Comparison of ENCODE assay signal across 1 cellular context in the genomic region with DNA sequence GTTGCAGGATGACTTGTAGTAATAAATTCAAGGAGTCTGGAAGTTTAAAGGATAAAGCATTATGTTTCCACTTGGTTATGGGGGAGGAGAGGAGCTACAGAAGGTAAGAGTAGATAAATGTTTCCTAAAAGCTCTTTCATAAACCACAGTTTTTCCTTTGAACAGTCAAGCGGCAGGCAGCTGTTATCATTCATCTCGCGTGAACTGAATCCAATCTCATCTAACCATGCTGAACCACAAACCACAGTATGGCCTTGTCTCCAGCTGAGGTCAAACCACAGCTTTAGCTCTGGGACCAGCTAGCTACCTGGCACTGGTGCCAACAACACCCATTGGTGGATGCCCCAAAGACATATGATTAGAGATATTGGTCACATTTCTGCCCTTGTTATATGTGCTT.
TF ChIP-seq lines count a peak whose summit lies in the region.

No MANE protein-coding gene starts in this region.

TF ChIP-seq in K562, 482 proteins besides CTCF, POLR2A, EP300 and RAD21 (continued from another document and continues in another):
- TF ChIP-seq MTA3 (IDR thresholded peaks at IDR 0.05; ENCODE audit: borderline replicate concordance), result no peak
- no peak for TF ChIP-seq ZFP1 (CRISPR knock-in tag; IDR thresholded peaks at IDR 0.05)
- TF ChIP-seq ID3 (CRISPR knock-in tag; IDR thresholded peaks at IDR 0.05), result no peak
- peak; percentile 85 for TF ChIP-seq ID3 (tag; IDR thresholded peaks at IDR 0.05)
- TF ChIP-seq, protein P1, sequence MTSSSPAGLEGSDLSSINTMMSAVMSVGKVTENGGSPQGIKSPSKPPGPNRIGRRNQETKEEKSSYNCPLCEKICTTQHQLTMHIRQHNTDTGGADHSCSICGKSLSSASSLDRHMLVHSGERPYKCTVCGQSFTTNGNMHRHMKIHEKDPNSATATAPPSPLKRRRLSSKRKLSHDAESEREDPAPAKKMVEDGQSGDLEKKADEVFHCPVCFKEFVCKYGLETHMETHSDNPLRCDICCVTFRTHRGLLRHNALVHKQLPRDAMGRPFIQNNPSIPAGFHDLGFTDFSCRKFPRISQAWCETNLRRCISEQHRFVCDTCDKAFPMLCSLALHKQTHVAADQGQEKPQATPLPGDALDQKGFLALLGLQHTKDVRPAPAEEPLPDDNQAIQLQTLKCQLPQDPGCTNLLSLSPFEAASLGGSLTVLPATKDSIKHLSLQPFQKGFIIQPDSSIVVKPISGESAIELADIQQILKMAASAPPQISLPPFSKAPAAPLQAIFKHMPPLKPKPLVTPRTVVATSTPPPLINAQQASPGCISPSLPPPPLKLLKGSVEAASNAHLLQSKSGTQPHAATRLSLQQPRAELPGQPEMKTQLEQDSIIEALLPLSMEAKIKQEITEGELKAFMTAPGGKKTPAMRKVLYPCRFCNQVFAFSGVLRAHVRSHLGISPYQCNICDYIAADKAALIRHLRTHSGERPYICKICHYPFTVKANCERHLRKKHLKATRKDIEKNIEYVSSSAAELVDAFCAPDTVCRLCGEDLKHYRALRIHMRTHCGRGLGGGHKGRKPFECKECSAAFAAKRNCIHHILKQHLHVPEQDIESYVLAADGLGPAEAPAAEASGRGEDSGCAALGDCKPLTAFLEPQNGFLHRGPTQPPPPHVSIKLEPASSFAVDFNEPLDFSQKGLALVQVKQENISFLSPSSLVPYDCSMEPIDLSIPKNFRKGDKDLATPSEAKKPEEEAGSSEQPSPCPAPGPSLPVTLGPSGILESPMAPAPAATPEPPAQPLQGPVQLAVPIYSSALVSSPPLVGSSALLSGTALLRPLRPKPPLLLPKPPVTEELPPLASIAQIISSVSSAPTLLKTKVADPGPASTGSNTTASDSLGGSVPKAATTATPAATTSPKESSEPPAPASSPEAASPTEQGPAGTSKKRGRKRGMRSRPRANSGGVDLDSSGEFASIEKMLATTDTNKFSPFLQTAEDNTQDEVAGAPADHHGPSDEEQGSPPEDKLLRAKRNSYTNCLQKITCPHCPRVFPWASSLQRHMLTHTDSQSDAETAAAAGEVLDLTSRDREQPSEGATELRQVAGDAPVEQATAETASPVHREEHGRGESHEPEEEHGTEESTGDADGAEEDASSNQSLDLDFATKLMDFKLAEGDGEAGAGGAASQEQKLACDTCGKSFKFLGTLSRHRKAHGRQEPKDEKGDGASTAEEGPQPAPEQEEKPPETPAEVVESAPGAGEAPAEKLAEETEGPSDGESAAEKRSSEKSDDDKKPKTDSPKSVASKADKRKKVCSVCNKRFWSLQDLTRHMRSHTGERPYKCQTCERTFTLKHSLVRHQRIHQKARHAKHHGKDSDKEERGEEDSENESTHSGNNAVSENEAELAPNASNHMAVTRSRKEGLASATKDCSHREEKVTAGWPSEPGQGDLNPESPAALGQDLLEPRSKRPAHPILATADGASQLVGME (CRISPR knock-in tag; IDR thresholded peaks at IDR 0.05), result no peak
- no peak for TF ChIP-seq SIX5 (IDR thresholded peaks at IDR 0.05; ENCODE audit: borderline replicate concordance in 1 of 2, insufficient read depth in 1 of 2, low read depth in 1 of 2, low read length in 2 of 2)
- TF ChIP-seq SPI1 (IDR thresholded peaks at IDR 0.05; ENCODE audit: borderline replicate concordance, low read depth, low read length), result no peak
- TF ChIP-seq TGIF2 (CRISPR knock-in tag; IDR thresholded peaks at IDR 0.05), result no peak
- TF ChIP-seq, protein P2, sequence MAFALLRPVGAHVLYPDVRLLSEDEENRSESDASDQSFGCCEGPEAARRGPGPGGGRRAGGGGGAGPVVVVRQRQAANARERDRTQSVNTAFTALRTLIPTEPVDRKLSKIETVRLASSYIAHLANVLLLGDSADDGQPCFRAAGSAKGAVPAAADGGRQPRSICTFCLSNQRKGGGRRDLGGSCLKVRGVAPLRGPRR (CRISPR knock-in tag; IDR thresholded peaks at IDR 0.05), result no peak
- TF ChIP-seq HDAC2 (IDR thresholded peaks at IDR 0.05), result peak; percentile 96
- TF ChIP-seq ZBTB43 (CRISPR knock-in tag; IDR thresholded peaks at IDR 0.05), result no peak
- TF ChIP-seq, protein P3, sequence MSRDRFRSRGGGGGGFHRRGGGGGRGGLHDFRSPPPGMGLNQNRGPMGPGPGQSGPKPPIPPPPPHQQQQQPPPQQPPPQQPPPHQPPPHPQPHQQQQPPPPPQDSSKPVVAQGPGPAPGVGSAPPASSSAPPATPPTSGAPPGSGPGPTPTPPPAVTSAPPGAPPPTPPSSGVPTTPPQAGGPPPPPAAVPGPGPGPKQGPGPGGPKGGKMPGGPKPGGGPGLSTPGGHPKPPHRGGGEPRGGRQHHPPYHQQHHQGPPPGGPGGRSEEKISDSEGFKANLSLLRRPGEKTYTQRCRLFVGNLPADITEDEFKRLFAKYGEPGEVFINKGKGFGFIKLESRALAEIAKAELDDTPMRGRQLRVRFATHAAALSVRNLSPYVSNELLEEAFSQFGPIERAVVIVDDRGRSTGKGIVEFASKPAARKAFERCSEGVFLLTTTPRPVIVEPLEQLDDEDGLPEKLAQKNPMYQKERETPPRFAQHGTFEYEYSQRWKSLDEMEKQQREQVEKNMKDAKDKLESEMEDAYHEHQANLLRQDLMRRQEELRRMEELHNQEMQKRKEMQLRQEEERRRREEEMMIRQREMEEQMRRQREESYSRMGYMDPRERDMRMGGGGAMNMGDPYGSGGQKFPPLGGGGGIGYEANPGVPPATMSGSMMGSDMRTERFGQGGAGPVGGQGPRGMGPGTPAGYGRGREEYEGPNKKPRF (IDR thresholded peaks at IDR 0.05; ENCODE audit: low read depth, low read length), result no peak
- TF ChIP-seq C11orf30 (IDR thresholded peaks at IDR 0.05; ENCODE audit: low read depth), result no peak
- no peak for TF ChIP-seq ZNF3 (CRISPR knock-in tag; IDR thresholded peaks at IDR 0.05)
- TF ChIP-seq, protein P4, sequence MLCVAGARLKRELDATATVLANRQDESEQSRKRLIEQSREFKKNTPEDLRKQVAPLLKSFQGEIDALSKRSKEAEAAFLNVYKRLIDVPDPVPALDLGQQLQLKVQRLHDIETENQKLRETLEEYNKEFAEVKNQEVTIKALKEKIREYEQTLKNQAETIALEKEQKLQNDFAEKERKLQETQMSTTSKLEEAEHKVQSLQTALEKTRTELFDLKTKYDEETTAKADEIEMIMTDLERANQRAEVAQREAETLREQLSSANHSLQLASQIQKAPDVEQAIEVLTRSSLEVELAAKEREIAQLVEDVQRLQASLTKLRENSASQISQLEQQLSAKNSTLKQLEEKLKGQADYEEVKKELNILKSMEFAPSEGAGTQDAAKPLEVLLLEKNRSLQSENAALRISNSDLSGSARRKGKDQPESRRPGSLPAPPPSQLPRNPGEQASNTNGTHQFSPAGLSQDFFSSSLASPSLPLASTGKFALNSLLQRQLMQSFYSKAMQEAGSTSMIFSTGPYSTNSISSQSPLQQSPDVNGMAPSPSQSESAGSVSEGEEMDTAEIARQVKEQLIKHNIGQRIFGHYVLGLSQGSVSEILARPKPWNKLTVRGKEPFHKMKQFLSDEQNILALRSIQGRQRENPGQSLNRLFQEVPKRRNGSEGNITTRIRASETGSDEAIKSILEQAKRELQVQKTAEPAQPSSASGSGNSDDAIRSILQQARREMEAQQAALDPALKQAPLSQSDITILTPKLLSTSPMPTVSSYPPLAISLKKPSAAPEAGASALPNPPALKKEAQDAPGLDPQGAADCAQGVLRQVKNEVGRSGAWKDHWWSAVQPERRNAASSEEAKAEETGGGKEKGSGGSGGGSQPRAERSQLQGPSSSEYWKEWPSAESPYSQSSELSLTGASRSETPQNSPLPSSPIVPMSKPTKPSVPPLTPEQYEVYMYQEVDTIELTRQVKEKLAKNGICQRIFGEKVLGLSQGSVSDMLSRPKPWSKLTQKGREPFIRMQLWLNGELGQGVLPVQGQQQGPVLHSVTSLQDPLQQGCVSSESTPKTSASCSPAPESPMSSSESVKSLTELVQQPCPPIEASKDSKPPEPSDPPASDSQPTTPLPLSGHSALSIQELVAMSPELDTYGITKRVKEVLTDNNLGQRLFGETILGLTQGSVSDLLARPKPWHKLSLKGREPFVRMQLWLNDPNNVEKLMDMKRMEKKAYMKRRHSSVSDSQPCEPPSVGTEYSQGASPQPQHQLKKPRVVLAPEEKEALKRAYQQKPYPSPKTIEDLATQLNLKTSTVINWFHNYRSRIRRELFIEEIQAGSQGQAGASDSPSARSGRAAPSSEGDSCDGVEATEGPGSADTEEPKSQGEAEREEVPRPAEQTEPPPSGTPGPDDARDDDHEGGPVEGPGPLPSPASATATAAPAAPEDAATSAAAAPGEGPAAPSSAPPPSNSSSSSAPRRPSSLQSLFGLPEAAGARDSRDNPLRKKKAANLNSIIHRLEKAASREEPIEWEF (CRISPR knock-in tag; IDR thresholded peaks at IDR 0.05), result no peak
- no peak for TF ChIP-seq KDM4B (IDR thresholded peaks at IDR 0.05; ENCODE audit: borderline replicate concordance in 2 of 2, low read depth in 1 of 2)
- no peak for TF ChIP-seq ELF4 (CRISPR knock-in tag; IDR thresholded peaks at IDR 0.05)
- TF ChIP-seq, protein P5, sequence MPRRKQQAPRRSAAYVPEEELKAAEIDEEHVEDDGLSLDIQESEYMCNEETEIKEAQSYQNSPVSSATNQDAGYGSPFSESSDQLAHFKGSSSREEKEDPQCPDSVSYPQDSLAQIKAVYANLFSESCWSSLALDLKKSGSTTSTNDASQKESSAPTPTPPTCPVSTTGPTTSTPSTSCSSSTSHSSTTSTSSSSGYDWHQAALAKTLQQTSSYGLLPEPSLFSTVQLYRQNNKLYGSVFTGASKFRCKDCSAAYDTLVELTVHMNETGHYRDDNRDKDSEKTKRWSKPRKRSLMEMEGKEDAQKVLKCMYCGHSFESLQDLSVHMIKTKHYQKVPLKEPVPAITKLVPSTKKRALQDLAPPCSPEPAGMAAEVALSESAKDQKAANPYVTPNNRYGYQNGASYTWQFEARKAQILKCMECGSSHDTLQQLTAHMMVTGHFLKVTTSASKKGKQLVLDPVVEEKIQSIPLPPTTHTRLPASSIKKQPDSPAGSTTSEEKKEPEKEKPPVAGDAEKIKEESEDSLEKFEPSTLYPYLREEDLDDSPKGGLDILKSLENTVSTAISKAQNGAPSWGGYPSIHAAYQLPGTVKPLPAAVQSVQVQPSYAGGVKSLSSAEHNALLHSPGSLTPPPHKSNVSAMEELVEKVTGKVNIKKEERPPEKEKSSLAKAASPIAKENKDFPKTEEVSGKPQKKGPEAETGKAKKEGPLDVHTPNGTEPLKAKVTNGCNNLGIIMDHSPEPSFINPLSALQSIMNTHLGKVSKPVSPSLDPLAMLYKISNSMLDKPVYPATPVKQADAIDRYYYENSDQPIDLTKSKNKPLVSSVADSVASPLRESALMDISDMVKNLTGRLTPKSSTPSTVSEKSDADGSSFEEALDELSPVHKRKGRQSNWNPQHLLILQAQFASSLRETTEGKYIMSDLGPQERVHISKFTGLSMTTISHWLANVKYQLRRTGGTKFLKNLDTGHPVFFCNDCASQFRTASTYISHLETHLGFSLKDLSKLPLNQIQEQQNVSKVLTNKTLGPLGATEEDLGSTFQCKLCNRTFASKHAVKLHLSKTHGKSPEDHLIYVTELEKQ (CRISPR knock-in tag; IDR thresholded peaks at IDR 0.05), result no peak
- no peak for TF ChIP-seq RBM34 (IDR thresholded peaks at IDR 0.05; ENCODE audit: borderline replicate concordance, insufficient read depth, low read length)
- TF ChIP-seq STAG1 (CRISPR knock-in tag; IDR thresholded peaks at IDR 0.05; ENCODE audit: borderline replicate concordance), result no peak
- no peak for TF ChIP-seq ATF1 (CRISPR knock-in tag; IDR thresholded peaks at IDR 0.05)
- peak; percentile 18; the same call in 1 of the 2 replicates for TF ChIP-seq ATF1 (tag; IDR thresholded peaks at IDR 0.05)
- TF ChIP-seq HCFC1 (IDR thresholded peaks at IDR 0.05; ENCODE audit: low read depth, low read length), result no peak
- TF ChIP-seq SMARCB1 (IDR thresholded peaks at IDR 0.05; ENCODE audit: insufficient read length, low read depth), result no peak
- no peak; the same call in 1 of the 2 replicates for TF ChIP-seq LCOR (CRISPR knock-in tag; IDR thresholded peaks at IDR 0.05)
- no peak for TF ChIP-seq NFYB (IDR thresholded peaks at IDR 0.05; ENCODE audit: extremely low read depth, insufficient read length)
- TF ChIP-seq, protein P6, sequence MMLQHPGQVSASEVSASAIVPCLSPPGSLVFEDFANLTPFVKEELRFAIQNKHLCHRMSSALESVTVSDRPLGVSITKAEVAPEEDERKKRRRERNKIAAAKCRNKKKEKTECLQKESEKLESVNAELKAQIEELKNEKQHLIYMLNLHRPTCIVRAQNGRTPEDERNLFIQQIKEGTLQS (IDR thresholded peaks at IDR 0.05), result no peak
- TF ChIP-seq, protein P6 (CRISPR knock-in tag; conservative IDR thresholded peaks at IDR 0.05), result no peak
- TF ChIP-seq LEF1 (IDR thresholded peaks at IDR 0.05), result peak; percentile 98
- no peak for TF ChIP-seq LARP7 (IDR thresholded peaks at IDR 0.05)
- TF ChIP-seq SNIP1 (IDR thresholded peaks at IDR 0.05; ENCODE audit: low read depth), result no peak
- no peak for TF ChIP-seq HMG20B (CRISPR knock-in tag; IDR thresholded peaks at IDR 0.05)
- no peak for TF ChIP-seq GTF2F1 (IDR thresholded peaks at IDR 0.05; ENCODE audit: low read depth, low read length)
- no peak for TF ChIP-seq CHCHD3 (CRISPR knock-in tag; IDR thresholded peaks at IDR 0.05)
- peak; percentile 78 for TF ChIP-seq ZNF584 (CRISPR knock-in tag; IDR thresholded peaks at IDR 0.05; ENCODE audit: low read depth)
- TF ChIP-seq MEF2A (IDR thresholded peaks at IDR 0.05; ENCODE audit: control insufficient read depth, low read depth, low read length), result peak; percentile 28; the same call in 1 of the 2 replicates
- TF ChIP-seq HNRNPUL1 (IDR thresholded peaks at IDR 0.05; ENCODE audit: low read length), result no peak
- no peak for TF ChIP-seq ZNF785 (CRISPR knock-in tag; IDR thresholded peaks at IDR 0.05)
- no peak for TF ChIP-seq ZNF707 (CRISPR knock-in tag; conservative IDR thresholded peaks at IDR 0.05)
- TF ChIP-seq BDP1 (IDR thresholded peaks at IDR 0.05; ENCODE audit: insufficient read depth, insufficient read length), result no peak
- no peak for TF ChIP-seq RHOXF2B (CRISPR knock-in tag; conservative IDR thresholded peaks at IDR 0.05)
- TF ChIP-seq ADNP (tag; IDR thresholded peaks at IDR 0.05), result no peak
- TF ChIP-seq IFI16 (CRISPR knock-in tag; IDR thresholded peaks at IDR 0.05), result no peak
- TF ChIP-seq NFATC3 (IDR thresholded peaks at IDR 0.05), result no peak
- peak; percentile 71 for TF ChIP-seq MYNN (IDR thresholded peaks at IDR 0.05)
- TF ChIP-seq MYNN (CRISPR knock-in tag; IDR thresholded peaks at IDR 0.05), result no peak
- no peak for TF ChIP-seq ZNF586 (CRISPR knock-in tag; conservative IDR thresholded peaks at IDR 0.05)
